Comparison of ENCODE assay signal across 35 cellular contexts in genomic region chr2:216761809-216762208, GRCh38.
"Had no signal": no experiment of that assay in that cellular context is flagged by ENCODE, and none has a peak within 500 bp of the region (broad histone marks: within the 10 kb centered on the region; RNA-seq: fewer than 3 reads in every experiment).

No MANE protein-coding gene starts in this region.

- FAIRE-seq: bronchial epithelial cell had no signal

- H3K9me3 Mint-ChIP-seq: activated B cell treated with CpG ODN at 0.5 μM for 24 hours; activated CD4-positive, alpha-beta memory T cell treated with anti-CD3 and anti-CD28 coated beads for 36 hours; activated naive CD4-positive, alpha-beta T cell treated with anti-CD3 and anti-CD28 coated beads, Interleukin-2, amount 10 ng/mL, durations not matched to agents 7 days and 5 days; activated naive CD8-positive, alpha-beta T cell treated with anti-CD3 and anti-CD28 coated beads, Interleukin-2, amount 50 U/mL, for 24 hours; activated T-cell treated with anti-CD3 and anti-CD28 coated beads, Interleukin-2, amount 50 U/mL, for 4 hours; T-cell had no signal

- H3K27me3 ChIP-seq: MG63, Peyer's patch had no signal

- H3K4me1 ChIP-seq: Peyer's patch, SJSA1 had no signal

- H3K36me3 ChIP-seq: MG63, Peyer's patch, SJSA1 had no signal

- DNase-seq: activated B cell treated with CpG ODN at 0.5 μM for 24 hours; activated CD4-positive, alpha-beta memory T cell treated with anti-CD3 and anti-CD28 coated beads for 36 hours; activated CD4-positive, alpha-beta T cell treated with anti-CD3 and anti-CD28 coated beads for 4 hours; activated CD4-positive, alpha-beta T cell treated with anti-CD3 and anti-CD28 coated beads, Interleukin-2, amount 50 U/mL, for 1 hour; activated CD4-positive, CD25-positive, alpha-beta regulatory T cell treated with anti-CD3 and anti-CD28 coated beads, Interleukin-2, amount 50 U/mL, for 72 hours; activated CD8-positive, alpha-beta memory T cell treated with anti-CD3 and anti-CD28 coated beads, Interleukin-2, amount 50 U/mL, for 4 hours; activated effector memory CD4-positive, alpha-beta T cell treated with Interleukin-2 at 50 U/mL for 16 hours; activated naive CD4-positive, alpha-beta T cell treated with anti-CD3 and anti-CD28 coated beads, Interleukin-2, amount 10 ng/mL, durations not matched to agents 7 days and 5 days; activated naive CD8-positive, alpha-beta T cell treated with anti-CD3 and anti-CD28 coated beads, Interleukin-2, amount 50 U/mL, for 24 hours; activated T-cell treated with anti-CD3 and anti-CD28 coated beads for 4 hours; activated T-cell treated with anti-CD3 and anti-CD28 coated beads, Interleukin-2, amount 50 U/mL, for 4 hours; anterior cingulate cortex; Kasumi-1; KG1; MG63; NCI-H1048; NCI-H1105 treated with DMSO at 0.1 percent for 48 hours; NCI-H1436; NCI-H1694; NCI-H1930; NCI-H2081 treated with DMSO at 0.1 percent for 48 hours; NCI-H526; NK-92 treated with Interleukin-12 subunit alpha and Interleukin-12 subunit beta, amount 100 ng/mL, for 24 hours; PC-3; Peyer's patch; RPMI8226; SK-N-SH; T-cell; T-helper 2 cell; T-helper 9 cell had no signal

- H3K27me3 Mint-ChIP-seq: activated naive CD8-positive, alpha-beta T cell had no signal

- H3K4me3 Mint-ChIP-seq: activated B cell treated with CpG ODN at 0.5 μM for 24 hours; activated CD4-positive, alpha-beta memory T cell treated with anti-CD3 and anti-CD28 coated beads for 36 hours; activated naive CD4-positive, alpha-beta T cell treated with anti-CD3 and anti-CD28 coated beads, Interleukin-2, amount 10 ng/mL, durations not matched to agents 7 days and 5 days; activated naive CD8-positive, alpha-beta T cell; activated naive CD8-positive, alpha-beta T cell treated with anti-CD3 and anti-CD28 coated beads, Interleukin-2, amount 50 U/mL, for 24 hours; activated T-cell treated with anti-CD3 and anti-CD28 coated beads, Interleukin-2, amount 50 U/mL, for 4 hours; brain; T-cell had no signal

- H3K9me3 ChIP-seq: MG63, Peyer's patch, SJSA1, SK-N-SH had no signal

- H3K27ac Mint-ChIP-seq: activated B cell treated with CpG ODN at 0.5 μM for 24 hours; activated CD4-positive, alpha-beta memory T cell treated with anti-CD3 and anti-CD28 coated beads for 36 hours; activated naive CD4-positive, alpha-beta T cell treated with anti-CD3 and anti-CD28 coated beads, Interleukin-2, amount 10 ng/mL, durations not matched to agents 7 days and 5 days; activated naive CD8-positive, alpha-beta T cell; activated naive CD8-positive, alpha-beta T cell treated with anti-CD3 and anti-CD28 coated beads, Interleukin-2, amount 50 U/mL, for 24 hours; T-cell had no signal

- H3K36me3 Mint-ChIP-seq: activated CD4-positive, alpha-beta memory T cell treated with anti-CD3 and anti-CD28 coated beads for 36 hours; activated naive CD4-positive, alpha-beta T cell treated with anti-CD3 and anti-CD28 coated beads, Interleukin-2, amount 10 ng/mL, durations not matched to agents 7 days and 5 days; activated naive CD8-positive, alpha-beta T cell; brain; T-cell had no signal

- H3K27ac ChIP-seq: Peyer's patch, SJSA1, VCaP had no signal

- H3K9ac ChIP-seq: SK-N-SH had no signal

- ATAC-seq: activated naive CD8-positive, alpha-beta T cell treated with anti-CD3 and anti-CD28 coated beads, Interleukin-2, amount 50 U/mL, for 24 hours; activated T-cell treated with anti-CD3 and anti-CD28 coated beads, Interleukin-2, amount 50 U/mL, for 4 hours; PC-3; T-cell had no signal

- H3K4me1 Mint-ChIP-seq: activated B cell treated with CpG ODN at 0.5 μM for 24 hours; activated naive CD4-positive, alpha-beta T cell treated with anti-CD3 and anti-CD28 coated beads, Interleukin-2, amount 10 ng/mL, durations not matched to agents 7 days and 5 days; activated naive CD8-positive, alpha-beta T cell treated with anti-CD3 and anti-CD28 coated beads, Interleukin-2, amount 50 U/mL, for 24 hours; T-cell had no signal

- H3K4me2 ChIP-seq: SK-N-SH had no signal

- H3K4me3 ChIP-seq: MG63, Peyer's patch, SJSA1 had no signal
